11 cellular contexts compared by ENCODE assay signal in genomic region chr18:8450013-8450412, GRCh38.
DNase-seq lines count a peak whose midpoint lies in the region; ATAC-seq, FAIRE-seq and TF ChIP-seq lines count a peak whose summit lies in the region.
"Had no signal": no experiment of that assay in that cellular context is flagged by ENCODE, and none has a peak within 500 bp of the region (broad histone marks: within the 10 kb centered on the region; RNA-seq: fewer than 3 reads in every experiment).

No MANE protein-coding gene starts in this region.

- H3K4ac ChIP-seq in H1 (replicated peaks; ENCODE audit: insufficient read length, low read depth, low read length) (no peak overlapping the region), trophoblast cell (ENCODE audit: low read depth, low read length) (no peak overlapping the region)

- H3K27me3 ChIP-seq in GM06990 (replicated peaks; ENCODE audit: control insufficient read depth, insufficient read depth, low read length) (no peaks in the 10 kb centered on the region), H1 (replicated peaks in 1 of 4; ENCODE audit: control insufficient read depth in 3 of 4, extremely low read depth in 1 of 4, insufficient read depth in 3 of 4, low read length in 3 of 4) (no peaks in the 10 kb centered on the region), trophoblast cell (ENCODE audit: insufficient read depth, low read length) (no peaks in the 10 kb centered on the region)
- H3K27me3 ChIP-seq: gastroesophageal sphincter, sigmoid colon, SJCRH30 had no signal

- H3K56ac ChIP-seq in H1 (replicated peaks; ENCODE audit: insufficient read length, low read depth, low read length) = no peak overlapping the region

- H2AFZ ChIP-seq in H1 (ENCODE audit: low read length) = peak overlapping the region; percentile 90
- no peak overlapping the region for H2AFZ ChIP-seq in trophoblast cell (ENCODE audit: insufficient read depth, low read length, poor library complexity)

- H2BK20ac ChIP-seq in H1 (ENCODE audit: low read length) = no peak overlapping the region

- H3K9ac ChIP-seq in H1 (replicated peaks in 1 of 4; ENCODE audit: extremely low read depth in 1 of 4, low read depth in 3 of 4, low read length in 3 of 4) = no peak overlapping the region
- H3K9ac ChIP-seq in trophoblast cell (ENCODE audit: low read length) = no peak overlapping the region

- H4K12ac ChIP-seq in trophoblast cell (ENCODE audit: low read depth, low read length) = no peak overlapping the region

- H3K18ac ChIP-seq in H1 (ENCODE audit: extremely low read depth, low read length) = no peak overlapping the region
- H3K18ac ChIP-seq in trophoblast cell (ENCODE audit: low read length) = no peak overlapping the region

- H3K36me3 ChIP-seq in GM06990 (ENCODE audit: control insufficient read depth, insufficient read depth, low read length) (no peaks in the 10 kb centered on the region), H1 (ENCODE audit: control insufficient read depth in 2 of 4, insufficient read depth in 4 of 4, low read length in 3 of 4) (no peaks in the 10 kb centered on the region), trophoblast cell (ENCODE audit: control insufficient read depth in 1 of 2, insufficient read depth in 2 of 2, low read length in 2 of 2) (no peaks in the 10 kb centered on the region)
- H3K36me3 ChIP-seq: gastroesophageal sphincter, sigmoid colon, SJCRH30 had no signal

- H2BK5ac ChIP-seq in H1 (ENCODE audit: low read depth, low read length) = no peak overlapping the region
- H2BK5ac ChIP-seq in trophoblast cell (ENCODE audit: low read depth, low read length, poor library complexity) = no peak overlapping the region

- no peaks in the 10 kb centered on the region for H3K79me2 ChIP-seq in H1 (ENCODE audit: control insufficient read depth in 1 of 2, insufficient read depth in 2 of 2, low read length in 2 of 2)
- H3K79me2 ChIP-seq in trophoblast cell (ENCODE audit: control insufficient read depth, insufficient read depth, low read length, poor library complexity) = no peaks in the 10 kb centered on the region

- TF ChIP-seq RAD21 in H1 (IDR thresholded peaks at IDR 0.05 in 1 of 2, conservative IDR thresholded peaks at IDR 0.05 in 1 of 2; ENCODE audit: low read depth in 2 of 2, low read length in 2 of 2) = peak; percentile 53 to 68

- no peak for TF ChIP-seq POLR2A in H1 (IDR thresholded peaks at IDR 0.05; ENCODE audit: control extremely low read depth in 1 of 2, low read depth in 2 of 2, low read length in 2 of 2)

- DNase-seq in GM06990 (ENCODE audit: extremely low read depth, insufficient read length) (no peak), M059J (ENCODE audit: low read depth) (peak; percentile 34), H1 (ENCODE audit: low read depth in 1 of 2, low spot score in 2 of 2) (peak; percentile 25 to 75), trophoblast cell (peak; percentile 10 to 57), posterior cingulate gyrus (no peak)
- DNase-seq in activated effector memory CD4-positive, alpha-beta T cell treated with Interleukin-2 at 50 U/mL for 16 hours = no peak
- DNase-seq: activated naive CD4-positive, alpha-beta T cell treated with Interleukin-2 at 50 U/mL for 16 hours; sigmoid colon had no signal

- H4K8ac ChIP-seq in H1 (ENCODE audit: extremely low read depth, insufficient read depth, low read length) = no peak overlapping the region
- no peak overlapping the region for H4K8ac ChIP-seq in trophoblast cell (ENCODE audit: low read depth, low read length)

- H4K91ac ChIP-seq in H1 (replicated peaks; ENCODE audit: insufficient read length, low read length) (no peak overlapping the region), trophoblast cell (ENCODE audit: low read depth, low read length) (no peak overlapping the region)

- H4K20me1 ChIP-seq in H1 (replicated peaks in 1 of 2; ENCODE audit: control insufficient read depth in 1 of 2, insufficient read depth in 2 of 2, low read length in 2 of 2) = no peaks in the 10 kb centered on the region

- FAIRE-seq in H1 (lab: Jason Lieb, UNC) = peak; percentile 89

- POLR2A ChIA-PET in H1 (lab: Charles Lee; ENCODE audit: partially characterized antibody) = no interaction called here

- 40% methylated on average over 5 of the region's 5 CpGs; no CpG with 5 or more reads in 1 of the 2 experiments for WGBS in H1 (ENCODE audit: extremely low coverage in 1 of 2, insufficient coverage in 1 of 2, insufficient read length in 1 of 2, insufficient replicate concordance in 2 of 2, low coverage in 1 of 2, low lambda C conversion rate in 2 of 2, missing lambda C conversion rate in 1 of 2), 2 experiments
- WGBS in trophoblast cell (ENCODE audit: extremely low coverage, insufficient coverage, insufficient read length) = no CpG with 5 or more reads among the region's 5 CpGs

- H3K4me1 ChIP-seq in H1 (replicated peaks in 1 of 4; ENCODE audit: control insufficient read depth in 3 of 4, insufficient read depth in 4 of 4, low read length in 3 of 4) (no peaks in the 10 kb centered on the region), trophoblast cell (ENCODE audit: control insufficient read depth in 1 of 2, insufficient read depth in 2 of 2, low read length in 2 of 2) (no peaks in the 10 kb centered on the region)
- H3K4me1 ChIP-seq: gastroesophageal sphincter, sigmoid colon, SJCRH30 had no signal

- H2BK120ac ChIP-seq in H1 (replicated peaks; ENCODE audit: low read depth, low read length) = no peak overlapping the region
- H2BK120ac ChIP-seq in trophoblast cell (ENCODE audit: insufficient read depth, low read length, poor library complexity) = no peak overlapping the region

- H3K4me3 ChIP-seq in GM06990 (replicated peaks; ENCODE audit: low read depth, low read length) = no peak overlapping the region
- no peak overlapping the region for H3K4me3 ChIP-seq in H1 (ENCODE audit: extremely low read depth in 1 of 4, insufficient read depth in 2 of 4, low read depth in 3 of 4, low read length in 4 of 4)
- no peak overlapping the region for H3K4me3 ChIP-seq in trophoblast cell (ENCODE audit: low read depth, low read length)
- H3K4me3 ChIP-seq: gastroesophageal sphincter, sigmoid colon, SJCRH30 had no signal

- no peak for TF ChIP-seq EP300 in H1 (IDR thresholded peaks at IDR 0.05; ENCODE audit: borderline replicate concordance in 1 of 2, low read depth in 2 of 2, low read length in 2 of 2)

- intact Hi-C loops in posterior cingulate gyrus (cut with DNase I) = no loop called here

- H2BK12ac ChIP-seq in H1 (ENCODE audit: low read depth, low read length) = no peak overlapping the region
- no peak overlapping the region for H2BK12ac ChIP-seq in trophoblast cell (ENCODE audit: low read length)

- H2AK5ac ChIP-seq in H1 (ENCODE audit: low read depth, low read length) = no peak overlapping the region
- H2AK5ac ChIP-seq in trophoblast cell (ENCODE audit: low read length) = no peak overlapping the region

- no peak overlapping the region for H4K5ac ChIP-seq in H1 (ENCODE audit: insufficient read length, low read depth, low read length)

- H3K9me3 ChIP-seq in H1 (ENCODE audit: insufficient read depth in 2 of 2, low read depth in 1 of 2, low read length in 1 of 2) = no peaks in the 10 kb centered on the region
- H3K9me3 ChIP-seq in trophoblast cell (ENCODE audit: insufficient read depth, low read depth, low read length) = no peaks in the 10 kb centered on the region
- H3K9me3 ChIP-seq: gastroesophageal sphincter, sigmoid colon, SJCRH30 had no signal

- H3K23ac ChIP-seq in H1 (ENCODE audit: insufficient read length) = no peak overlapping the region
- H3K23ac ChIP-seq in trophoblast cell (ENCODE audit: low read length) = no peak overlapping the region

- H3K4me2 ChIP-seq in H1 (ENCODE audit: insufficient read depth in 1 of 2, low read depth in 2 of 2, low read length in 2 of 2) (no peak overlapping the region; a peak in 1 of 4 replicates), trophoblast cell (ENCODE audit: low read length) (no peak overlapping the region)

- no peaks in the 10 kb centered on the region for H3K23me2 ChIP-seq in H1 (ENCODE audit: low read depth, low read length)

- TF ChIP-seq CTCF in GM06990 (IDR thresholded peaks at IDR 0.05; ENCODE audit: insufficient read depth, low read length, poor library complexity, severe bottlenecking) (peak; percentile 66), H1 (IDR thresholded peaks at IDR 0.05; ENCODE audit: control extremely low read depth in 1 of 3, insufficient read depth in 1 of 3, low read depth in 1 of 3, low read length in 3 of 3) (peak; percentile 66 to 87 (median 70))

- H3K79me1 ChIP-seq in H1 (ENCODE audit: low read depth, low read length) (no peaks in the 10 kb centered on the region), trophoblast cell (ENCODE audit: low read length) (no peaks in the 10 kb centered on the region)

- no peak overlapping the region for H2BK15ac ChIP-seq in H1 (ENCODE audit: low read length)

- CTCF ChIA-PET in H1 (lab: Charles Lee; ENCODE audit: partially characterized antibody) = interaction anchor here (0.5 to 7.6 kb wide), 18 partner anchors 8 to 626 kb away, joined by 3 to 67 read pairs (median 4); no protein-coding TSS in a partner anchor

- H3K14ac ChIP-seq in H1 (ENCODE audit: insufficient read length) (no peak overlapping the region), trophoblast cell (ENCODE audit: low read length) (no peak overlapping the region)

- H3K27ac ChIP-seq in H1 (ENCODE audit: low read depth, low read length) (no peak overlapping the region), trophoblast cell (ENCODE audit: low read depth, low read length) (no peak overlapping the region)
- H3K27ac ChIP-seq: sigmoid colon, SJCRH30 had no signal

- ATAC-seq in GM21390 (IDR thresholded peaks at IDR 0.05; ENCODE audit: unreplicated experiment) = no peak
- ATAC-seq: gastroesophageal sphincter had no signal

TF ChIP-seq in H1, 55 proteins besides CTCF, POLR2A, EP300 and RAD21:
- TF ChIP-seq YY1 (IDR thresholded peaks at IDR 0.05; ENCODE audit: low read depth, low read length) = peak; percentile 76
- no peak for TF ChIP-seq GTF2F1 (IDR thresholded peaks at IDR 0.05; ENCODE audit: borderline replicate concordance, low read depth, low read length)

Comparison
In these comparisons a context has a peak if more than half of its experiments do, and no peak if none do; other contexts are left out.
1. DNase-seq: peak in M059J (single experiment), H1 (2 of 2) and trophoblast cell (2 of 2); none in GM06990 (single experiment), posterior cingulate gyrus (0 of 10) and activated effector memory CD4-positive, alpha-beta T cell treated with Interleukin-2 at 50 U/mL for 16 hours (single experiment).